ENCODE assay signal across 6 cellular contexts in genomic region chr15:63320981-63321380, GRCh38. TPM values are rescaled to one million over a fixed set of nuclear protein-coding genes. Genes with fewer than 3 reads are reported as not detected.
A peak's percentile ranks its signal among the peaks of the same experiment; 100 is the strongest.
DNase-seq lines count a peak whose midpoint lies in the region; ATAC-seq, FAIRE-seq and TF ChIP-seq lines count a peak whose summit lies in the region.
"Not testable (repeated sequence)": the region's sequence is repeated elsewhere in the genome, so short reads cannot be mapped to it uniquely, and the experiment has no call there.

No MANE protein-coding gene starts in this region.

- H3K36me3 ChIP-seq in WERI-Rb-1, pancreas: not testable (repeated sequence)

- not testable (repeated sequence) for H3K4me3 ChIP-seq in WERI-Rb-1 (ENCODE audit: low read depth, low read length); pancreas

- H3K9me3 ChIP-seq in WERI-Rb-1 (ENCODE audit: severe bottlenecking): peaks cover 25% of the 10 kb centered on the region
- H3K9me3 ChIP-seq in pancreas: not testable (repeated sequence)

- intact Hi-C loops in pancreas (cut with DNase I): not testable (repeated sequence)

- TF ChIP-seq CTCF in WERI-Rb-1 (IDR thresholded peaks at IDR 0.05; ENCODE audit: low read depth, low read length); pancreas (IDR thresholded peaks at IDR 0.05): not testable (repeated sequence)

- ATAC-seq in esophagus mucosa: peak; percentile 14
- ATAC-seq in pancreas: peak in 3 of 4 donors; percentile 33 to 55 (median 37)

- not testable (repeated sequence) for H3K4me1 ChIP-seq in pancreas

- DNase-seq in NCI-H524 (lab: John Stamatoyannopoulos, UW) (peak; percentile 29 to 49), NCI-H82 (lab: John Stamatoyannopoulos, UW) (peak; percentile 90), WERI-Rb-1 (peak; percentile 71)
- DNase-seq in pancreas: not testable (repeated sequence)

- not testable (repeated sequence) for H3K27me3 ChIP-seq in WERI-Rb-1 (ENCODE audit: insufficient read depth, low read depth, severe bottlenecking); layer of hippocampus (ENCODE audit: control insufficient read depth, insufficient read depth, low read length); pancreas

- not testable (repeated sequence) for FAIRE-seq in pancreas (lab: Jason Lieb, UNC)

- H3K27ac ChIP-seq in WERI-Rb-1 (peak overlapping the region; percentile 94), layer of hippocampus (ENCODE audit: low read depth, low read length) (peak overlapping the region; percentile 41), pancreas (peak overlapping the region in 2 of 4 donors; percentile 4 to 64)

- WGBS in pancreas, 2 donors: 56 to 83% methylated on average over 7 to 8 of the region's 11 CpGs

RNA-seq across cellular contexts. Expression of gene APH1B, which starts 43.6 kb away (rescaled TPM):
- total RNA-seq in esophagus mucosa: 3.5 TPM
- 10 to 100 TPM in 1 of 6 donors, 1 to 10 TPM in 5; 3.2 to 10.7 (median 5.8) TPM for total RNA-seq in pancreas
- 10 to 100 TPM in 1 of 2 donors, 1 to 10 TPM in 1; 3.1 to 11.7 TPM for polyA plus RNA-seq in pancreas
